In the genomic region with DNA sequence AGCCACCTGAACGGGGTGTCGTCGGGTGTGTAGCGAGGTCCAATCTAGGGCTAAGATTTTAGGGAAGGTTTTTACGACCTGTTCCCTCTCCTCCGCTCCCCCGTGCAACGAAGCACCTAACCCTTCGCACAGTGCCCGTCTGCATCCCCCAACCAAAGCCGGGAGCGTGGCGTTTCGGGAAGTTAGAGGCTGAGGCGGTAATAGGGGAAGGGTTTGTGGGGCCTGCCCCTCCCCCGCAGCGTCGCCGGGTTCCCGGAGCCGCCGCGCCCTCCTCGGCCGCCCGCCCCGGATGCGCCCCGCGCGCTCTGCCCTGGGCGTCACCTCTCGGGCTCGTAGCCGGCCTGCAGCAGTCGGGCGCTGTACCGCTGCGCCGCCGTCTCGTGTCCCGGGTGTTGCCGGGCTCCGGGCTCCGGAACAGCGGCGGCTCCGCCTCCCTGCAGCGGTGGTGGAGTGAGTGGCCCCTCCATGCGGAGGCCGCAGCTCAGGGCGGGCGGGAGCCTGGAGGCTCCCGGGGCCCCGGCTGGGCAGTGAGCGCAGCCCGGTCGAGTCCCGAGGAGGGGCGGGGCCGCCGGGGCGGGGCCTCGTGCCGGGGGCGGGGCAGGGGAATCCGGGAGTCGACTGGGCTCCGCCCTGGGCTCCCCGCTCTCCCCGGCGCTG, we compare ENCODE assay signal across 8 cellular contexts. TPM values are rescaled to one million over a fixed set of nuclear protein-coding genes. Genes with fewer than 3 reads are reported as not detected.
A peak's percentile ranks its signal among the peaks of the same experiment; 100 is the strongest.
DNase-seq lines count a peak whose midpoint lies in the region; ATAC-seq and TF ChIP-seq lines count a peak whose summit lies in the region.

IMPDH1 (minus strand) TSS at position 548 of the 657 bp plus-strand sequence; CDS start at position 467, 81 bp downstream.

- TF ChIP-seq RAD21 in Ishikawa (IDR thresholded peaks at IDR 0.05; ENCODE audit: low read depth) = no peak

- DNase-seq in T follicular helper cell (ENCODE audit: low read depth) = peak; percentile 77
- DNase-seq in adipocyte (ENCODE audit: low read depth) = peak; percentile 93
- peak; percentile 95 for DNase-seq in left ventricle myocardium superior
- peak; percentile 92 to 93 for DNase-seq in psoas muscle

- ATAC-seq in GM21619 (IDR thresholded peaks at IDR 0.05; ENCODE audit: unreplicated experiment) = peak; percentile 73
- peak; percentile 94 for ATAC-seq in left ventricle myocardium superior
- peak; percentile 88 to 94 (median 90) for ATAC-seq in psoas muscle

- H3K9me3 ChIP-seq in ES-I3 (ENCODE audit: control insufficient read depth, insufficient read depth, low read length) (no peaks in the 10 kb centered on the region), adipocyte (ENCODE audit: control insufficient read depth, low read length) (peaks cover 10% of the 10 kb centered on the region), psoas muscle (no peaks in the 10 kb centered on the region)

- H3K27me3 ChIP-seq in adipocyte (replicated peaks; ENCODE audit: control insufficient read depth, insufficient read depth, low read length) (no peaks in the 10 kb centered on the region), psoas muscle (ENCODE audit: insufficient read depth in 3 of 3, low read length in 2 of 3) (peaks cover 0 to 4% (median 3%) of the 10 kb centered on the region in 3 donors)

- H3K9ac ChIP-seq in ES-I3 (ENCODE audit: low read depth, low read length) (peak within 1 kb of the TSS; percentile 56; the same call in 1 of the 2 replicates), adipocyte (ENCODE audit: low read length) (peak within 1 kb of the TSS; percentile 90)

- TF ChIP-seq CTCF in psoas muscle (IDR thresholded peaks at IDR 0.05) = no peak

- H3K27ac ChIP-seq in psoas muscle = peak within 1 kb of the TSS; percentile 71
- peak within 1 kb of the TSS; percentile 96 for H3K27ac ChIP-seq in urinary bladder (ENCODE audit: low read depth)

- H3K4me1 ChIP-seq in ES-I3 (ENCODE audit: insufficient read depth, low read length) (peaks cover 15% of the 10 kb centered on the region; the same call in 1 of the 2 replicates), adipocyte (ENCODE audit: control insufficient read depth, insufficient read depth, low read length) (peaks cover 37% of the 10 kb centered on the region), psoas muscle (peaks cover 13% of the 10 kb centered on the region), urinary bladder (ENCODE audit: insufficient read depth) (no peaks in the 10 kb centered on the region)

- intact Hi-C loops in left ventricle myocardium superior (cut with micrococcal nuclease) = no loop called here
- intact Hi-C loops in psoas muscle (cut with DNase I) = no loop called here

- TF ChIP-seq EP300 in Ishikawa (IDR thresholded peaks at IDR 0.05; ENCODE audit: borderline replicate concordance) = no peak

- H3K4me3 ChIP-seq in adipocyte (ENCODE audit: low read length) (peak within 1 kb of the TSS; percentile 85), psoas muscle (peak within 1 kb of the TSS; percentile 77), urinary bladder (ENCODE audit: low read depth, low read length) (peak within 1 kb of the TSS; percentile 75)

- 2% methylated on average over 53 to 73 of the region's 73 CpGs for WGBS in psoas muscle, 3 donors
- WGBS in urinary bladder = 1% methylated on average over 73 of the region's 73 CpGs

- no peaks in the 10 kb centered on the region for H3K36me3 ChIP-seq in ES-I3 (ENCODE audit: insufficient read depth, low read length)
- no peaks in the 10 kb centered on the region for H3K36me3 ChIP-seq in adipocyte (ENCODE audit: control insufficient read depth, insufficient read depth, low read length, severe bottlenecking)
- no peaks in the 10 kb centered on the region for H3K36me3 ChIP-seq in psoas muscle (ENCODE audit: insufficient read depth in 1 of 2, low read depth in 1 of 2)
- no peaks in the 10 kb centered on the region for H3K36me3 ChIP-seq in urinary bladder (ENCODE audit: insufficient read depth)

TF ChIP-seq in Ishikawa, 13 proteins besides CTCF, POLR2A, EP300 and RAD21:
- no peak for TF ChIP-seq EGR1 (IDR thresholded peaks at IDR 0.05)
- TF ChIP-seq ZBTB7A (IDR thresholded peaks at IDR 0.05; ENCODE audit: low read depth) = no peak
- TF ChIP-seq, protein P1, sequence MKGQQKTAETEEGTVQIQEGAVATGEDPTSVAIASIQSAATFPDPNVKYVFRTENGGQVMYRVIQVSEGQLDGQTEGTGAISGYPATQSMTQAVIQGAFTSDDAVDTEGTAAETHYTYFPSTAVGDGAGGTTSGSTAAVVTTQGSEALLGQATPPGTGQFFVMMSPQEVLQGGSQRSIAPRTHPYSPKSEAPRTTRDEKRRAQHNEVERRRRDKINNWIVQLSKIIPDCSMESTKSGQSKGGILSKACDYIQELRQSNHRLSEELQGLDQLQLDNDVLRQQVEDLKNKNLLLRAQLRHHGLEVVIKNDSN (IDR thresholded peaks at IDR 0.05) = no peak
- TF ChIP-seq NFIC (IDR thresholded peaks at IDR 0.05) = no peak
- TF ChIP-seq REST (IDR thresholded peaks at IDR 0.05; ENCODE audit: low read depth) = no peak
- no peak for TF ChIP-seq CEBPB (IDR thresholded peaks at IDR 0.05)
- TF ChIP-seq FOXM1 (IDR thresholded peaks at IDR 0.05; ENCODE audit: borderline replicate concordance, low read depth) = no peak
- TF ChIP-seq YY1 (IDR thresholded peaks at IDR 0.05; ENCODE audit: low read depth) = 0 out of 2 replicates have a peak, but pooled peaks have one; percentile 11
- 0 out of 2 replicates have a peak, but pooled peaks have one; percentile 15 for TF ChIP-seq TCF12 (IDR thresholded peaks at IDR 0.05; ENCODE audit: low read depth)
- no peak for TF ChIP-seq CREB1 (IDR thresholded peaks at IDR 0.05; ENCODE audit: low read depth)
- TF ChIP-seq TEAD4 (IDR thresholded peaks at IDR 0.05) = no peak
- TF ChIP-seq MAX (IDR thresholded peaks at IDR 0.05) = no peak; the same call in 1 of the 2 replicates
- TF ChIP-seq TAF1 (IDR thresholded peaks at IDR 0.05; ENCODE audit: low read depth) = no peak
TF ChIP-seq in Ishikawa: peak in this region for 2.

RNA-seq across cellular contexts. Expression of gene IMPDH1, which starts in this region (rescaled TPM):
- 20.7 TPM for total RNA-seq in left ventricle myocardium superior
- total RNA-seq in psoas muscle = 10 to 100 TPM in 1 of 4 donors, 1 to 10 TPM in 3; 6.2 to 10.3 (median 8.6) TPM
- polyA plus RNA-seq in psoas muscle = 1 to 10 TPM; 5.6 to 8.8 (median 6.2) TPM
- 24.7 TPM for total RNA-seq in urinary bladder
- 58.6 TPM for polyA plus RNA-seq in urinary bladder

Comparison
In these comparisons a context has a peak if more than half of its experiments do, and no peak if none do; other contexts are left out.
1. Peak in every context shown above with its lines: DNase-seq, ATAC-seq, H3K4me3 ChIP-seq and H3K27ac ChIP-seq.